In the genomic region with DNA sequence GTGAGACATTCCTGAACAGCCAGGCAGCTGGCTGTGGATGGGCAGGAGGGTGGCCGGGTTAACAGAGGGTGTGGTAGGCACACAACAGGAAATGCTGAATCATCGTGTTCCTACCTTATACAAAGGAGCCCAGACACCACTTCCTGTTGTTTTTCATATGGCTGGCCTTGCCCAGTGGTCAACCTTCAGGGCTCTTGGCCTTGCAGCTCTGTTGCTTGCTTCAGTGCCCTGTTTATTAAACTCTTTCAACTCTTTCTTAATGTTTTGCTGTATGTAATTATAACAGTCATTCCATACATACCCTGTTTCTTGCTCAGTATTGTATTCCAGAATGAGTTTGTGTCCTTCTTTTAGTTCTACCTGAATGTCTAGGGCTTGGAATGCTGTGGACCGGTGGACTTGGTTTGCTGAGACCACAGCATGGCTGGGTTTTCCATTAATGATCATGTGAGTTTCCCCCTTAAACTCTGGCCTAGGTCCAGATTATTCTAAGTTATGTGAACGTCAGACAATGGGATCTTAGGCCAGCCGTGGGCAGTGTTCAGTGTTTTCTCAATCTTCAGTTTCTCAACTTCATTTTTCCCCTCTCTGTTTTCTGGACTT, we compare ENCODE assay signal across 7 cellular contexts. TPM values are rescaled to one million over a fixed set of nuclear protein-coding genes. Genes with fewer than 3 reads are reported as not detected.
A peak's percentile ranks its signal among the peaks of the same experiment; 100 is the strongest.
DNase-seq lines count a peak whose midpoint lies in the region; ATAC-seq and TF ChIP-seq lines count a peak whose summit lies in the region.

No MANE protein-coding gene starts in this region.

- no peak for TF ChIP-seq CTCF in progenitor cell of endocrine pancreas (IDR thresholded peaks at IDR 0.05; ENCODE audit: unreplicated experiment)

- peaks cover 27% of the 10 kb centered on the region for H3K4me1 ChIP-seq in GM23248 (ENCODE audit: insufficient read depth)

- H3K27ac Mint-ChIP-seq in progenitor cell of endocrine pancreas: peak overlapping the region; percentile 13

- H3K36me3 ChIP-seq in GM23248 (ENCODE audit: low read depth) (no peaks in the 10 kb centered on the region), KOPT-K1 (ENCODE audit: insufficient read depth, low read length) (no peaks in the 10 kb centered on the region)

- peak overlapping the region; percentile 81 for H2AFZ ChIP-seq in GM23248

- H3K4me3 Mint-ChIP-seq in progenitor cell of endocrine pancreas (ENCODE audit: low read depth): no peak overlapping the region

- no peaks in the 10 kb centered on the region for H3K27me3 ChIP-seq in GM23248 (replicated peaks; ENCODE audit: insufficient read depth)

- H3K9me2 ChIP-seq in GM23248 (ENCODE audit: insufficient read depth): no peaks in the 10 kb centered on the region

- H3K27ac ChIP-seq in GM23248: peak overlapping the region; percentile 89
- H3K27ac ChIP-seq in KOPT-K1 (ENCODE audit: low read depth, low read length, poor library complexity, severe bottlenecking): peak overlapping the region; percentile 18

- H3K79me2 ChIP-seq in GM23248 (ENCODE audit: insufficient read depth): no peaks in the 10 kb centered on the region

- no peak overlapping the region for H3K4me3 ChIP-seq in GM23248

- peak overlapping the region; percentile 13 for H3K4me2 ChIP-seq in GM23248 (ENCODE audit: unreplicated experiment)

- peaks cover 21% of the 10 kb centered on the region for H3F3A ChIP-seq in GM23248 (ENCODE audit: insufficient read depth)

- WGBS in GM23248 (ENCODE audit: low coverage in 1 of 2, low lambda C conversion rate in 2 of 2, missing lambda C conversion rate in 2 of 2), 2 experiments: 36 to 42% methylated on average over 5 of the region's 5 CpGs

- peaks cover 4% of the 10 kb centered on the region for H3K9me3 Mint-ChIP-seq in progenitor cell of endocrine pancreas (ENCODE audit: low read depth)

- peak; percentile 82 for ATAC-seq in GM18505 (IDR thresholded peaks at IDR 0.05; ENCODE audit: unreplicated experiment)

- H4K20me1 ChIP-seq in GM23248 (ENCODE audit: insufficient read depth): no peaks in the 10 kb centered on the region

- no peaks in the 10 kb centered on the region for H3K4me1 Mint-ChIP-seq in progenitor cell of endocrine pancreas (ENCODE audit: low read depth)

- H3K9ac ChIP-seq in GM23248: peak overlapping the region; percentile 39

- peak; percentile 33 for TF ChIP-seq POLR2A in GM18505 (IDR thresholded peaks at IDR 0.05; ENCODE audit: borderline replicate concordance, extremely low read depth, insufficient read depth, insufficient read length)

- no peaks in the 10 kb centered on the region for H3K36me3 Mint-ChIP-seq in progenitor cell of endocrine pancreas (ENCODE audit: insufficient read depth)

- DNase-seq in GM23248 (peak; percentile 78), fibroblast of gingiva (ENCODE audit: low read depth) (peak; percentile 61), progenitor cell of endocrine pancreas (ENCODE audit: low spot score, unreplicated experiment) (no peak), OCI-M2 (lab: John Stamatoyannopoulos, UW; ENCODE audit: unreplicated experiment) (no peak)
- peak; percentile 20 to 34 for DNase-seq in activated CD4-positive, alpha-beta T cell treated with anti-CD3 and anti-CD28 coated beads for 4 hours

- no peaks in the 10 kb centered on the region for H3K9me3 ChIP-seq in GM23248 (ENCODE audit: low read depth)
- no peaks in the 10 kb centered on the region for H3K9me3 ChIP-seq in KOPT-K1 (ENCODE audit: insufficient read depth, low read length, poor library complexity, severe bottlenecking)

- in situ Hi-C loops in GM23248 (cut with MboI): loop anchor here (25.0 kb wide), 1 partner anchor 289 kb away; no protein-coding TSS in a partner anchor

- H3K27me3 Mint-ChIP-seq in progenitor cell of endocrine pancreas: no peaks in the 10 kb centered on the region

RNA-seq across cellular contexts. Expression of a gene that starts 11.9 kb away (rescaled TPM):
- 0.32 and 2.0 TPM in 2 replicates for total RNA-seq in GM23248 (2014; rRNA removed; shearing (Covaris generic))
- 1.0 and 1.2 TPM in 2 replicates for polyA plus RNA-seq in GM23248 (2016; fragmentation: Nextera tagmentation; extraction: Ambion mirVana)
- 5.9 TPM in 2 replicates for total RNA-seq in progenitor cell of endocrine pancreas

Comparison
In these comparisons a context has a peak if more than half of its experiments do, and no peak if none do; other contexts are left out.
1. DNase-seq: peak in GM23248 (single experiment), activated CD4-positive, alpha-beta T cell treated with anti-CD3 and anti-CD28 coated beads for 4 hours (2 of 2) and fibroblast of gingiva (single experiment); none in progenitor cell of endocrine pancreas (single experiment) and OCI-M2 (single experiment).